In genomic region chr13:24511019-24511823, GRCh38 we compare ENCODE assay signal across 8 cellular contexts. TPM values are rescaled to one million over a fixed set of nuclear protein-coding genes. Genes with fewer than 3 reads are reported as not detected.
DNase-seq lines count a peak whose midpoint lies in the region; ATAC-seq lines count a peak whose summit lies in the region.

No MANE protein-coding gene starts in this region.

- CTCF ChIA-PET in activated CD4-positive, alpha-beta memory T cell treated with anti-CD3 and anti-CD28 coated beads, Interleukin-2, amount 10 ng/mL, durations not matched to agents 7 days and 5 days (lab: Charles Lee) = interaction anchor here (0.6 kb wide), 1 partner anchor 216 kb away, joined by 4 read pairs; no protein-coding TSS in a partner anchor

- H3K36me3 ChIP-seq in HAP-1 (replicated peaks) (no peaks in the 10 kb centered on the region), stomach smooth muscle (ENCODE audit: control insufficient read depth in 2 of 2, insufficient read depth in 2 of 2, low read length in 2 of 2) (no peaks in the 10 kb centered on the region)

- H3K27ac Mint-ChIP-seq in activated CD4-positive, alpha-beta memory T cell treated with anti-CD3 and anti-CD28 coated beads, Interleukin-2, amount 10 ng/mL, durations not matched to agents 7 days and 5 days = peak overlapping the region; percentile 84
- H3K27ac Mint-ChIP-seq in naive thymus-derived CD8-positive, alpha-beta T cell = peak overlapping the region; percentile 84 to 95 (median 92)

- peaks cover 32% of the 10 kb centered on the region for H3K4me1 Mint-ChIP-seq in activated CD4-positive, alpha-beta memory T cell treated with anti-CD3 and anti-CD28 coated beads, Interleukin-2, amount 10 ng/mL, durations not matched to agents 7 days and 5 days
- H3K4me1 Mint-ChIP-seq in naive thymus-derived CD8-positive, alpha-beta T cell = peaks cover 25 to 49% (median 43%) of the 10 kb centered on the region in 4 donors

- no peaks in the 10 kb centered on the region for H3K9me3 ChIP-seq in HAP-1
- no peaks in the 10 kb centered on the region for H3K9me3 ChIP-seq in stomach smooth muscle (ENCODE audit: control insufficient read depth in 2 of 2, low read length in 2 of 2)

- peak overlapping the region; percentile 81 for H3K27ac ChIP-seq in stomach smooth muscle (ENCODE audit: low read length)

- H3K27me3 Mint-ChIP-seq in activated CD4-positive, alpha-beta memory T cell treated with anti-CD3 and anti-CD28 coated beads, Interleukin-2, amount 10 ng/mL, durations not matched to agents 7 days and 5 days = no peaks in the 10 kb centered on the region
- H3K27me3 Mint-ChIP-seq in naive thymus-derived CD8-positive, alpha-beta T cell = no peaks in the 10 kb centered on the region

- peak; percentile 45 to 62 for ATAC-seq in naive thymus-derived CD8-positive, alpha-beta T cell
- ATAC-seq in HG03108 (IDR thresholded peaks at IDR 0.05; ENCODE audit: unreplicated experiment) = no peak

- H3K4me3 Mint-ChIP-seq in activated CD4-positive, alpha-beta memory T cell treated with anti-CD3 and anti-CD28 coated beads, Interleukin-2, amount 10 ng/mL, durations not matched to agents 7 days and 5 days = peak overlapping the region; percentile 89
- H3K4me3 Mint-ChIP-seq in naive thymus-derived CD8-positive, alpha-beta T cell = peak overlapping the region; percentile 89 to 96 (median 93)

- no peaks in the 10 kb centered on the region for H3K4me1 ChIP-seq in HAP-1
- peaks cover 14% of the 10 kb centered on the region for H3K4me1 ChIP-seq in stomach smooth muscle (ENCODE audit: control insufficient read depth, insufficient read depth, low read length)

- H3K27me3 ChIP-seq in HAP-1 (ENCODE audit: low read depth) (no peaks in the 10 kb centered on the region), stomach smooth muscle (ENCODE audit: control insufficient read depth in 1 of 2, insufficient read depth in 2 of 2, low read length in 2 of 2) (no peaks in the 10 kb centered on the region)

- H3K4me3 ChIP-seq in HAP-1 (peak overlapping the region; percentile 86), stomach smooth muscle (ENCODE audit: low read length in 2 of 2) (peak overlapping the region; percentile 94 to 95)

- H3K9ac ChIP-seq in stomach smooth muscle (ENCODE audit: low read length in 2 of 2) = peak overlapping the region; percentile 69 to 87

- DNase-seq in DMS79 treated with DMSO at 0.1 percent for 48 hours (lab: John Stamatoyannopoulos, UW) (peak; percentile 33), HAP-1 (ENCODE audit: low spot score in 2 of 2) (peak; percentile 43 to 51), NCI-H2029 (lab: John Stamatoyannopoulos, UW) (peak; percentile 13), epidermal melanocyte (ENCODE audit: insufficient read length, low spot score) (peak; percentile 57)
- DNase-seq in activated CD4-positive, alpha-beta memory T cell treated with anti-CD3 and anti-CD28 coated beads, Interleukin-2, amount 10 ng/mL, durations not matched to agents 7 days and 5 days = peak; percentile 48
- DNase-seq in naive thymus-derived CD8-positive, alpha-beta T cell = peak in 8 of 10 donors; percentile 7 to 52 (median 36)

- peaks cover 29% of the 10 kb centered on the region for H3K36me3 Mint-ChIP-seq in activated CD4-positive, alpha-beta memory T cell treated with anti-CD3 and anti-CD28 coated beads, Interleukin-2, amount 10 ng/mL, durations not matched to agents 7 days and 5 days (ENCODE audit: low read depth)
- H3K36me3 Mint-ChIP-seq in naive thymus-derived CD8-positive, alpha-beta T cell = peaks cover 0 to 15% (median 9%) of the 10 kb centered on the region in 3 donors

- in situ Hi-C loops in HAP-1 (cut with MboI; ENCODE audit: low sequenced_read_pairs) = no loop called here

- no peaks in the 10 kb centered on the region for H3K9me3 Mint-ChIP-seq in activated CD4-positive, alpha-beta memory T cell treated with anti-CD3 and anti-CD28 coated beads, Interleukin-2, amount 10 ng/mL, durations not matched to agents 7 days and 5 days
- no peaks in the 10 kb centered on the region for H3K9me3 Mint-ChIP-seq in naive thymus-derived CD8-positive, alpha-beta T cell

- POLR2A ChIA-PET in activated CD4-positive, alpha-beta memory T cell treated with anti-CD3 and anti-CD28 coated beads, Interleukin-2, amount 10 ng/mL, durations not matched to agents 7 days and 5 days (lab: Charles Lee) = interaction anchor here (0.9 to 3.0 kb wide), 8 partner anchors 8 to 260 kb away, joined by 3 to 12 read pairs (median 4); no protein-coding TSS in a partner anchor
- POLR2A ChIA-PET in naive thymus-derived CD8-positive, alpha-beta T cell (lab: Charles Lee) = interaction anchor here (0.8 to 1.6 kb wide), 3 partner anchors 16 to 286 kb away, joined by 3 to 5 read pairs (median 5); no protein-coding TSS in a partner anchor

RNA-seq across cellular contexts. Expression of gene PARP4, which starts 1.4 kb away (rescaled TPM):
- total RNA-seq in activated CD4-positive, alpha-beta memory T cell treated with anti-CD3 and anti-CD28 coated beads, Interleukin-2, amount 10 ng/mL, durations not matched to agents 7 days and 5 days = 10 to 100 TPM; 72.2 to 76.4 TPM
- total RNA-seq in naive thymus-derived CD8-positive, alpha-beta T cell = 10 to 100 TPM; 70.9 to 73.4 TPM
- 10 to 100 TPM; 37.0 to 48.1 (median 42.2) TPM for polyA plus RNA-seq in naive thymus-derived CD8-positive, alpha-beta T cell
